In the genomic region with DNA sequence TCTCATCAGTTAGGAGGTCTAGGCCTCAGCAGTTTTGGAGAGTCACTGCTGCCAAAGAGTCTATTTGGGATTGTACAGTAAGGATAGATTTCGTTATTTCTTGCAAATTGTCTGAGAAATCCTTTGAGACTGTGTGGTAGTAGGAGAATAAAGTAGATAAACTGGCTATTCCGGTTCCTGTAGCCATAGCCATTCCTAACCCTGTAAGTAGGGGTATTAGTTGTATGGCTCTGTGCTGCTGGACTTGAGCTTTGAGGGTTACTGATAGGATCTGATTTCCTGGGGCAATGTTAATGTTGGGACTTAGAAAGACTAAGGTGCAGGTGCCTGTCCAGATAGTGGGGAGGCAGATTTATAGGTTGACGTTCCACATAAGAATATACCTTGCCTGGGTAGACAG, we compare ENCODE assay signal across 16 cellular contexts.
"Had no signal": no experiment of that assay in that cellular context is flagged by ENCODE, and none has a peak within 500 bp of the region (broad histone marks: within the 10 kb centered on the region; RNA-seq: fewer than 3 reads in every experiment).

No MANE protein-coding gene starts in this region.

- DNase-seq: dermis blood vessel endothelial cell; erythroblast; foreskin keratinocyte; head of caudate nucleus; hippocampal formation; left colon; mesendoderm; natural killer cell; posterior cingulate gyrus; small intestine; stimulated activated CD4-positive, alpha-beta T cell treated with anti-CD3 and anti-CD28 coated beads, Interleukin-12 subunit alpha, Interleukin-12 subunit beta, amount 100 ng/mL, for 4 hours; stimulated activated CD4-positive, alpha-beta T cell treated with anti-CD3 and anti-CD28 coated beads, Interleukin-2, amount 100 ng/mL, for 48 hours; stimulated activated naive CD4-positive, alpha-beta T cell treated with Interleukin-2 at 50 U/mL for 16 hours had no signal

- H3K4me1 Mint-ChIP-seq: natural killer cell, neural crest cell had no signal

- H3K4me3 ChIP-seq: right atrium auricular region had no signal

- ATAC-seq: foreskin keratinocyte, left colon, natural killer cell had no signal

- H3K36me3 Mint-ChIP-seq: natural killer cell, type B pancreatic cell had no signal

- H3K27ac Mint-ChIP-seq: natural killer cell, type B pancreatic cell had no signal

- H3K4me3 Mint-ChIP-seq: natural killer cell, neural crest cell, type B pancreatic cell had no signal

- H3K27me3 Mint-ChIP-seq: type B pancreatic cell had no signal
